Comparison of ENCODE assay signal across 1 cellular context in genomic region chr2:144448389-144449027, GRCh38.
TF ChIP-seq lines count a peak whose summit lies in the region.

No MANE protein-coding gene starts in this region.

TF ChIP-seq in GM12878, 131 proteins besides CTCF, POLR2A, EP300 and RAD21 (continued from another document):
- no peak for TF ChIP-seq ZNF687 (IDR thresholded peaks at IDR 0.05)
- TF ChIP-seq SREBF2 (IDR thresholded peaks at IDR 0.05; ENCODE audit: low read length) = no peak
- no peak for TF ChIP-seq ZZZ3 (IDR thresholded peaks at IDR 0.05; ENCODE audit: control insufficient read depth, insufficient read length, low read depth)
